ENCODE assay signal across 1 cellular context in the genomic region with DNA sequence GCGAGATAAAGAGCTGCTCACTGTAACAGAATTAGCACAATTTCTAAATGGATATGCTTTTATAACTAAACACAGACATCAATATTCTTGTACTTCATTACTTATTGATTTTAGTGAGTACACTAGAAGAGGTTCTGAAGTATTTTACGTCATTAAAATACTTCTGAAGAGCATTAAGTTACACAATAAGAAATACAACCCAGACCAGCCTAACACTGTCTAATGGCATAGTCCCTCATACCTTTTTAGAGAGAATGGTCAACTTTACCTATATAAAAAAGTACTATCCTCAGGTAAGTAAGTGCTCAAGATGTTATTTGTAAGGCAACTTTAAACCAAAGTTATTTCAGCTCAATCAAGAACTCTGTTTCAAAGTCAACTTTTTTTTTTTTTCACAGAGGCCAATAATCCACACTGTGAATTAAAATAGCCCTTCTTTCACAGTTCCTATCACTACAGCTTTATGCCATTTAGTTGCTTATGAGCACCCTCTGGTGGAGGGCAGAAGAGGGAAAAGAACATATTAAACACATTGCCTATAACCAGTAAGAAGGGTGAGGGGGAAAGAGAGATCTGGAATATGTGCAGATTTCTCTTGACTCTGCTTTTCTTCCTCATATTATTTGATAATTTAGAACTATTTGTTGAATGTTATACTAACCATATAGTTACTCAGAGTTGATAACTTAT.
TF ChIP-seq lines count a peak whose summit lies in the region.

No MANE protein-coding gene starts in this region.

TF ChIP-seq in GM12878, 131 proteins besides CTCF, POLR2A, EP300 and RAD21 (continued from another document):
- TF ChIP-seq, protein P1, sequence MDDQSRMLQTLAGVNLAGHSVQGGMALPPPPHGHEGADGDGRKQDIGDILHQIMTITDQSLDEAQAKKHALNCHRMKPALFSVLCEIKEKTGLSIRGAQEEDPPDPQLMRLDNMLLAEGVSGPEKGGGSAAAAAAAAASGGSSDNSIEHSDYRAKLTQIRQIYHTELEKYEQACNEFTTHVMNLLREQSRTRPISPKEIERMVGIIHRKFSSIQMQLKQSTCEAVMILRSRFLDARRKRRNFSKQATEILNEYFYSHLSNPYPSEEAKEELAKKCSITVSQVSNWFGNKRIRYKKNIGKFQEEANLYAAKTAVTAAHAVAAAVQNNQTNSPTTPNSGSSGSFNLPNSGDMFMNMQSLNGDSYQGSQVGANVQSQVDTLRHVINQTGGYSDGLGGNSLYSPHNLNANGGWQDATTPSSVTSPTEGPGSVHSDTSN (IDR thresholded peaks at IDR 0.05; ENCODE audit: insufficient replicate concordance, low read depth, low read length): no peak
- peak; percentile 22; the same call in 1 of the 2 replicates for TF ChIP-seq ZNF384 (IDR thresholded peaks at IDR 0.05; ENCODE audit: borderline replicate concordance, low read depth, low read length)
- no peak for TF ChIP-seq SPI1 (IDR thresholded peaks at IDR 0.05; ENCODE audit: borderline replicate concordance, insufficient read depth, low read depth, low read length)
- TF ChIP-seq, protein P2, sequence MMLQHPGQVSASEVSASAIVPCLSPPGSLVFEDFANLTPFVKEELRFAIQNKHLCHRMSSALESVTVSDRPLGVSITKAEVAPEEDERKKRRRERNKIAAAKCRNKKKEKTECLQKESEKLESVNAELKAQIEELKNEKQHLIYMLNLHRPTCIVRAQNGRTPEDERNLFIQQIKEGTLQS (IDR thresholded peaks at IDR 0.05; ENCODE audit: borderline replicate concordance, extremely low read depth, low read depth, low read length): no peak
- TF ChIP-seq, protein P3, sequence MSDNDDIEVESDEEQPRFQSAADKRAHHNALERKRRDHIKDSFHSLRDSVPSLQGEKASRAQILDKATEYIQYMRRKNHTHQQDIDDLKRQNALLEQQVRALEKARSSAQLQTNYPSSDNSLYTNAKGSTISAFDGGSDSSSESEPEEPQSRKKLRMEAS (IDR thresholded peaks at IDR 0.05; ENCODE audit: low read depth, low read length): no peak
- no peak for TF ChIP-seq MEF2B (IDR thresholded peaks at IDR 0.05; ENCODE audit: partially characterized antibody, poor library complexity, severe bottlenecking)
- no peak for TF ChIP-seq ZNF24 (IDR thresholded peaks at IDR 0.05)
- no peak for TF ChIP-seq KLF5 (IDR thresholded peaks at IDR 0.05; ENCODE audit: partially characterized antibody)
TF ChIP-seq in GM12878: peak in this region for 2.
